ENCODE assay signal across 12 cellular contexts in genomic region chr12:48934312-48934706, GRCh38. TPM values are rescaled to one million over a fixed set of nuclear protein-coding genes. Genes with fewer than 3 reads are reported as not detected.
DNase-seq lines count a peak whose midpoint lies in the region; ATAC-seq and TF ChIP-seq lines count a peak whose summit lies in the region.
"Had no signal": no experiment of that assay in that cellular context is flagged by ENCODE, and none has a peak within 500 bp of the region (broad histone marks: within the 10 kb centered on the region; RNA-seq: fewer than 3 reads in every experiment).

No MANE protein-coding gene starts in this region.

- H3K27ac ChIP-seq in CD4-positive, CD25-positive, alpha-beta regulatory T cell (ENCODE audit: insufficient read depth, low read length, poor library complexity, severe bottlenecking) = no peak overlapping the region
- H3K27ac ChIP-seq in WERI-Rb-1 = no peak overlapping the region
- H3K27ac ChIP-seq in right lobe of liver = no peak overlapping the region
- H3K27ac ChIP-seq: HL-60, suprapubic skin had no signal

- H3K9me3 ChIP-seq in CD4-positive, CD25-positive, alpha-beta regulatory T cell (ENCODE audit: control insufficient read depth in 2 of 2, low read length in 2 of 2) = no peaks in the 10 kb centered on the region
- H3K9me3 ChIP-seq in WERI-Rb-1 (ENCODE audit: severe bottlenecking) (no peaks in the 10 kb centered on the region), right lobe of liver (no peaks in the 10 kb centered on the region)
- H3K9me3 ChIP-seq: heart right ventricle, suprapubic skin had no signal

- H3K4me3 ChIP-seq in CD4-positive, CD25-positive, alpha-beta regulatory T cell (ENCODE audit: low read depth, low read length) = no peak overlapping the region
- H3K4me3 ChIP-seq in WERI-Rb-1 (ENCODE audit: low read depth, low read length) (no peak overlapping the region), right lobe of liver (no peak overlapping the region)
- H3K4me3 ChIP-seq: heart right ventricle, suprapubic skin had no signal

- H3K27me3 ChIP-seq in CD4-positive, CD25-positive, alpha-beta regulatory T cell (ENCODE audit: control insufficient read depth, insufficient read depth, low read length) = no peaks in the 10 kb centered on the region
- H3K27me3 ChIP-seq in WERI-Rb-1 (ENCODE audit: insufficient read depth, low read depth, severe bottlenecking) (no peaks in the 10 kb centered on the region), right lobe of liver (no peaks in the 10 kb centered on the region)
- H3K27me3 ChIP-seq: heart right ventricle, suprapubic skin had no signal

- no CpG with 5 or more reads among the region's 1 CpG for WGBS in right lobe of liver (ENCODE audit: insufficient coverage, low coverage, low lambda C conversion rate, missing lambda C conversion rate)

- no peak for ATAC-seq in CD4-positive, CD25-positive, alpha-beta regulatory T cell (ENCODE audit: low read depth in 2 of 2)
- ATAC-seq in right lobe of liver = peak in 2 of 4 donors; percentile 27 to 28
- no peak for ATAC-seq in HG03039 (IDR thresholded peaks at IDR 0.05; ENCODE audit: unreplicated experiment)
- ATAC-seq in GM21526 (IDR thresholded peaks at IDR 0.05; ENCODE audit: low FRiP score, unreplicated experiment) = no peak
- ATAC-seq: heart right ventricle had no signal

- TF ChIP-seq CTCF in GM12874 (IDR thresholded peaks at IDR 0.05; ENCODE audit: insufficient read depth, low read depth, low read length) (0 out of 2 replicates have a peak, but pooled peaks have one; percentile 11), WERI-Rb-1 (IDR thresholded peaks at IDR 0.05; ENCODE audit: low read depth, low read length) (peak; percentile 51), right lobe of liver (IDR thresholded peaks at IDR 0.05) (peak in 3 of 4 donors; percentile 25 to 37 (median 31))

- H3K9me3 Mint-ChIP-seq in CD4-positive, CD25-positive, alpha-beta regulatory T cell = peaks cover 0 to 3% (median 0%) of the 10 kb centered on the region in 7 donors

- no peak for TF ChIP-seq POLR2A in right lobe of liver (IDR thresholded peaks at IDR 0.05)

- peaks cover 21% of the 10 kb centered on the region for H3K36me3 ChIP-seq in CD4-positive, CD25-positive, alpha-beta regulatory T cell (ENCODE audit: control insufficient read depth, insufficient read depth, low read length)
- H3K36me3 ChIP-seq in WERI-Rb-1 = peaks cover 59% of the 10 kb centered on the region
- peaks cover 0 to 8% (median 2%) of the 10 kb centered on the region in 4 donors for H3K36me3 ChIP-seq in right lobe of liver

- peak overlapping the region; percentile 32 to 46 (median 34) for H3K27ac Mint-ChIP-seq in CD4-positive, CD25-positive, alpha-beta regulatory T cell

- H3K36me3 Mint-ChIP-seq in CD4-positive, CD25-positive, alpha-beta regulatory T cell = peaks cover 31% of the 10 kb centered on the region

- H3K4me1 Mint-ChIP-seq in CD4-positive, CD25-positive, alpha-beta regulatory T cell = peaks cover 12 to 23% (median 14%) of the 10 kb centered on the region in 4 donors

- no peak for DNase-seq in CD4-positive, CD25-positive, alpha-beta regulatory T cell
- no peak for DNase-seq in WERI-Rb-1
- DNase-seq in right lobe of liver = no peak
- DNase-seq in cortex of kidney (lab: John Stamatoyannopoulos, UW) = no peak
- no peak for DNase-seq in COLO668 (lab: John Stamatoyannopoulos, UW; ENCODE audit: unreplicated experiment)
- DNase-seq: heart right ventricle, Right ventricle myocardium superior had no signal

- H3K4me3 Mint-ChIP-seq in CD4-positive, CD25-positive, alpha-beta regulatory T cell = peak overlapping the region in 1 of 4 donors; percentile 34

- H3K4me1 ChIP-seq in CD4-positive, CD25-positive, alpha-beta regulatory T cell (ENCODE audit: control insufficient read depth, insufficient read depth, low read length, poor library complexity, severe bottlenecking) = peaks cover 10% of the 10 kb centered on the region
- H3K4me1 ChIP-seq in right lobe of liver = peaks cover 0 to 1% (median 0%) of the 10 kb centered on the region in 4 donors
- H3K4me1 ChIP-seq: heart right ventricle, suprapubic skin had no signal

- no peaks in the 10 kb centered on the region for H3K27me3 Mint-ChIP-seq in CD4-positive, CD25-positive, alpha-beta regulatory T cell

- intact Hi-C loops in right lobe of liver (cut with DNase I) = loop anchor here (10.0 kb wide), 1 partner anchor 80 kb away; the partner anchor contains the start of gene DDX23 (in 2 of the 2)

RNA-seq across cellular contexts. Expression of gene FKBP11, which starts 9.0 kb away (rescaled TPM):
- total RNA-seq in CD4-positive, CD25-positive, alpha-beta regulatory T cell = 55.6 TPM
- 10 to 100 TPM; 56.5 to 79.7 (median 77.0) TPM for polyA plus RNA-seq in CD4-positive, CD25-positive, alpha-beta regulatory T cell
- 10 to 100 TPM; 34.9 to 59.5 (median 52.5) TPM for total RNA-seq in right lobe of liver

RNA-seq across cellular contexts. Expression of gene ARF3, which starts 23.0 kb away (rescaled TPM):
- 79.4 TPM for total RNA-seq in CD4-positive, CD25-positive, alpha-beta regulatory T cell
- 10 to 100 TPM; 21.2 to 30.5 (median 23.6) TPM for polyA plus RNA-seq in CD4-positive, CD25-positive, alpha-beta regulatory T cell
- total RNA-seq in right lobe of liver = 10 to 100 TPM; 30.9 to 50.7 (median 47.2) TPM

RNA-seq across cellular contexts. Expression of gene WNT10B, which starts 37.2 kb away (rescaled TPM):
- 1.6 TPM for total RNA-seq in CD4-positive, CD25-positive, alpha-beta regulatory T cell
- not detected for polyA plus RNA-seq in CD4-positive, CD25-positive, alpha-beta regulatory T cell
- total RNA-seq in right lobe of liver = under 1 TPM in 2 of 6 experiments, not detected in 4; 0.12 TPM

RNA-seq across cellular contexts. Expression of gene WNT1, which starts 43.8 kb away (rescaled TPM):
- 0.62 TPM for total RNA-seq in CD4-positive, CD25-positive, alpha-beta regulatory T cell
- polyA plus RNA-seq in CD4-positive, CD25-positive, alpha-beta regulatory T cell = under 1 TPM in 1 of 4 donors, not detected in 3; 0.39 TPM
- total RNA-seq in right lobe of liver = not detected
- total RNA-seq: heart right ventricle, Right ventricle myocardium superior, suprapubic skin had no signal
- polyA plus RNA-seq: heart right ventricle had no signal
